In the genomic region with DNA sequence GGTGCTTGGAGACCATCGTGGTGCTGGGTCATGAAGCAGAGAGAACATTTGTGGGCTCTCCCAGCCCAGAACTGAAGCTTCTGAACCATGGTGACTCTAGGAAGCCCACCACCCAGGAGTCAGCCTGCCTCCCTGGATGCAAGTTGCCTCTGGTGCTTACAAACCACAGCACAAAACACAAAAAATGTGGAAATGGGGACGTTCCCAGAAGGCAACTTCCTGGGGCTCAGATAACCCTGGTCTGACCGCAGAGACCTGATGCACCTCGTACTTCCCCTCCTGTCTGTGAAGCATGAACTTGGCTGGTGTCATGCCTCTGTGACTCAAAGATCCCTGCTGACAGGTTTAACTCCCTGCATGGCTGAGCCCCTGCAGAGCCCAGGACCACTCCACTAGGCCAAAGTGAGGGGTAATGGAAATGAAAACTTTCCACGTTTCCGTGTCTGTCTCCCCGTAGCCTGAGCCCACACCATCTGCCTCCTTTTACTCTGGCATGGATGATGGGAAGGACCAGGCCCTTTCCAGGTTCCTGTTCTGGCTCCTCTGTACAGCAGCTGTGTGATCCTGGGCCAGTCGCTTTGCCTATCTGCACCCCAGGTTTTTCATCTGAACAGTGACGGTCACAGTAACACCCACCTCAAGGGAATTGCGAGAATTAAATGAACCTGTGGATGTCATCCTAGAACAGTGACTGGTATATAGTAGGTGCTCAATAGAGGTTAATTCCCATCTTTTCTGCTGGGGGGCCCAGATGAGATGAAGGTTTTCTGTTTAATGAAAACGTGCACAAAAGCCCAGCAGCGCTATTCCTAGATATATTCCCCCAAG, we compare ENCODE assay signal across 9 cellular contexts. TPM values are rescaled to one million over a fixed set of nuclear protein-coding genes. Genes with fewer than 3 reads are reported as not detected.
A peak's percentile ranks its signal among the peaks of the same experiment; 100 is the strongest.
DNase-seq lines count a peak whose midpoint lies in the region; TF ChIP-seq lines count a peak whose summit lies in the region.
"Had no signal": no experiment of that assay in that cellular context is flagged by ENCODE, and none has a peak within 500 bp of the region (broad histone marks: within the 10 kb centered on the region; RNA-seq: fewer than 3 reads in every experiment).

No MANE protein-coding gene starts in this region.

- H3K4me2 ChIP-seq in H9 (ENCODE audit: insufficient read depth, insufficient read length, low read length): no peak overlapping the region

- H3K36me3 ChIP-seq in endodermal cell (ENCODE audit: control insufficient read depth, insufficient read depth, low read length): no peaks in the 10 kb centered on the region

- no peak overlapping the region for H2AFZ ChIP-seq in H9 (ENCODE audit: low read length)

- H2BK120ac ChIP-seq in H9 (ENCODE audit: low read depth, low read length, poor library complexity, severe bottlenecking): no peak overlapping the region

- H4K20me1 ChIP-seq in H9 (ENCODE audit: control insufficient read depth, insufficient read depth, insufficient read length): no peaks in the 10 kb centered on the region

- H4K91ac ChIP-seq in H9 (ENCODE audit: insufficient read length, low read depth, low read length): no peak overlapping the region

- peaks cover 6 to 16% of the 10 kb centered on the region in 2 experiments for H3K4me1 Mint-ChIP-seq in H9
- peaks cover 55% of the 10 kb centered on the region for H3K4me1 Mint-ChIP-seq in activated naive CD8-positive, alpha-beta T cell (ENCODE audit: low read depth)
- peaks cover 5% of the 10 kb centered on the region for H3K4me1 Mint-ChIP-seq in endodermal cell
- H3K4me1 Mint-ChIP-seq: brain had no signal

- H3K27me3 Mint-ChIP-seq in H9 (ENCODE audit: low read depth): no peaks in the 10 kb centered on the region
- no peaks in the 10 kb centered on the region for H3K27me3 Mint-ChIP-seq in activated naive CD8-positive, alpha-beta T cell
- no peaks in the 10 kb centered on the region for H3K27me3 Mint-ChIP-seq in endodermal cell (ENCODE audit: insufficient read depth)

- no peak overlapping the region for H2BK15ac ChIP-seq in H9 (ENCODE audit: low read depth, low read length)

- H3K4me3 ChIP-seq in endodermal cell (ENCODE audit: low read length): no peak overlapping the region

- H3K79me2 ChIP-seq in H9 (ENCODE audit: insufficient read depth, low read length): no peaks in the 10 kb centered on the region

- no peak overlapping the region for H2BK12ac ChIP-seq in H9 (ENCODE audit: insufficient read length, low read depth, low read length)

- no peaks in the 10 kb centered on the region; a peak in 1 of 5 replicates for H3K9me3 Mint-ChIP-seq in H9
- H3K9me3 Mint-ChIP-seq in activated naive CD8-positive, alpha-beta T cell (ENCODE audit: low read depth): no peaks in the 10 kb centered on the region
- no peaks in the 10 kb centered on the region for H3K9me3 Mint-ChIP-seq in endodermal cell

- H3K14ac ChIP-seq in H9 (ENCODE audit: insufficient read depth, low read length): no peak overlapping the region; the same call in 1 of the 2 replicates

- H3K9ac ChIP-seq in H9 (ENCODE audit: extremely low read depth, insufficient read length, low read length) (no peak overlapping the region), endodermal cell (ENCODE audit: extremely low read depth, low read length, poor library complexity, severe bottlenecking) (no peak overlapping the region)

- no peak overlapping the region for H3K23ac ChIP-seq in H9 (ENCODE audit: insufficient read length, low read depth, low read length)

- DNase-seq in GM13977 (ENCODE audit: low spot score) (peak; percentile 65), H9 (no peak), NOMO-1 treated with DMSO at 0.1 percent for 48 hours (lab: John Stamatoyannopoulos, UW; ENCODE audit: unreplicated experiment) (peak; percentile 65), NCI-H1105 treated with DMSO at 0.1 percent for 48 hours (lab: John Stamatoyannopoulos, UW) (no peak), NCI-H2107 treated with DMSO at 0.1 percent for 48 hours (lab: John Stamatoyannopoulos, UW; ENCODE audit: unreplicated experiment) (no peak), midbrain (lab: John Stamatoyannopoulos, UW) (no peak), endodermal cell (no peak)

- H3K27ac Mint-ChIP-seq in H9: peak overlapping the region in 2 of 3 experiments; percentile 23 to 61; a peak in 2 of 7 replicates
- H3K27ac Mint-ChIP-seq in activated naive CD8-positive, alpha-beta T cell: peak overlapping the region; percentile 90
- H3K27ac Mint-ChIP-seq in endodermal cell: no peak overlapping the region
- H3K27ac Mint-ChIP-seq: brain had no signal

- H3K4me3 Mint-ChIP-seq in H9 (no peak overlapping the region), endodermal cell (no peak overlapping the region)
- peak overlapping the region; percentile 30 for H3K4me3 Mint-ChIP-seq in activated naive CD8-positive, alpha-beta T cell
- H3K4me3 Mint-ChIP-seq: brain had no signal

- H3K23me2 ChIP-seq in H9 (ENCODE audit: insufficient read length, low read depth, low read length, poor library complexity, severe bottlenecking): no peaks in the 10 kb centered on the region

- H2BK20ac ChIP-seq in H9 (ENCODE audit: low read depth, low read length, poor library complexity, severe bottlenecking): no peak overlapping the region

- no peak for TF ChIP-seq CTCF in GM13977 (IDR thresholded peaks at IDR 0.05; ENCODE audit: extremely low read depth, insufficient read depth, missing control alignments)
- TF ChIP-seq CTCF in H9 (conservative IDR thresholded peaks at IDR 0.05): no peak
- TF ChIP-seq CTCF in endodermal cell (conservative IDR thresholded peaks at IDR 0.05): no peak

- H4K8ac ChIP-seq in H9 (replicated peaks; ENCODE audit: insufficient read length, low read depth, low read length): peak overlapping the region; percentile 18

- H3K56ac ChIP-seq in H9 (ENCODE audit: insufficient read length, low read depth, low read length): no peak overlapping the region

- H3K9me3 ChIP-seq in H9 (ENCODE audit: control insufficient read depth, low read depth, low read length) (no peaks in the 10 kb centered on the region), endodermal cell (ENCODE audit: control insufficient read depth, low read length) (no peaks in the 10 kb centered on the region)

- no peak overlapping the region for H2BK5ac ChIP-seq in H9 (ENCODE audit: insufficient read length, low read length)

- H4K5ac ChIP-seq in H9 (ENCODE audit: insufficient read length, low read depth, low read length): no peak overlapping the region

- H3K27ac ChIP-seq in H9 (ENCODE audit: insufficient read length, low read depth, low read length) (no peak overlapping the region), endodermal cell (ENCODE audit: low read depth, low read length) (no peak overlapping the region)

- no CpG with 5 or more reads among the region's 12 CpGs for WGBS in H9 (ENCODE audit: extremely low coverage, insufficient read length, low lambda C conversion rate)
- whole genome bisulfite sequencing in endodermal cell (ENCODE audit: insufficient coverage in 1 of 2, insufficient read length in 1 of 2), 2 experiments: 85 to 87% methylated on average over 7 to 12 of the region's 12 CpGs

- H3K27me3 ChIP-seq in H9 (ENCODE audit: insufficient read depth, low read length) (no peaks in the 10 kb centered on the region), endodermal cell (ENCODE audit: control insufficient read depth, insufficient read depth, low read length, poor library complexity, severe bottlenecking) (no peaks in the 10 kb centered on the region)

- H3K36me3 Mint-ChIP-seq in H9 (ENCODE audit: insufficient read depth in 1 of 3, low read depth in 3 of 3): no peaks in the 10 kb centered on the region
- H3K36me3 Mint-ChIP-seq in activated naive CD8-positive, alpha-beta T cell: peaks cover 4% of the 10 kb centered on the region
- peaks cover 2% of the 10 kb centered on the region for H3K36me3 Mint-ChIP-seq in endodermal cell (ENCODE audit: low read depth)
- H3K36me3 Mint-ChIP-seq: brain had no signal

- in situ Hi-C loops in GM13977 (cut with MboI; ENCODE audit: low pct_unique_long_range_greater_than_20kb, low sequenced_read_pairs, unreplicated experiment): no loop called here

- no peaks in the 10 kb centered on the region for H3K4me1 ChIP-seq in H9 (ENCODE audit: insufficient read depth, low read length)
- H3K4me1 ChIP-seq in endodermal cell (ENCODE audit: control insufficient read depth, insufficient read depth, low read length): peaks cover 3% of the 10 kb centered on the region

- H3K79me1 ChIP-seq in H9 (ENCODE audit: insufficient read depth, low read depth, low read length, poor library complexity, severe bottlenecking): no peaks in the 10 kb centered on the region

- H3K4ac ChIP-seq in H9 (ENCODE audit: low read depth, low read length): no peak overlapping the region

- no peak overlapping the region for H2AK5ac ChIP-seq in H9 (ENCODE audit: insufficient read length, low read length)

- no peak overlapping the region for H3K18ac ChIP-seq in H9 (ENCODE audit: insufficient read length, low read depth, low read length)

- no peak overlapping the region for H3T11ph ChIP-seq in H9 (ENCODE audit: low read length)

RNA-seq across cellular contexts. Expression of a gene that starts 57.7 kb away (rescaled TPM):
- total RNA-seq in H9 (2021) (8.2 TPM in 2 replicates), endodermal cell (10 to 100 TPM in 1 of 2 donors, 1 to 10 TPM in 1; 6.7 to 15.3 TPM)
- polyA plus RNA-seq in endodermal cell (2013, experiment 1 of 2): 2.5 TPM
- polyA plus RNA-seq in endodermal cell (2013, experiment 2 of 2): 2.3 TPM

Comparison
In these comparisons a context has a peak if more than half of its experiments do, and no peak if none do; other contexts are left out.
1. DNase-seq: peak in GM13977 (single experiment) and NOMO-1 treated with DMSO at 0.1 percent for 48 hours (single experiment); none in H9 (single experiment), NCI-H1105 treated with DMSO at 0.1 percent for 48 hours (single experiment), NCI-H2107 treated with DMSO at 0.1 percent for 48 hours (single experiment), midbrain (single experiment) and endodermal cell (single experiment).